Comparison of ENCODE assay signal across 4 cellular contexts in the genomic region with DNA sequence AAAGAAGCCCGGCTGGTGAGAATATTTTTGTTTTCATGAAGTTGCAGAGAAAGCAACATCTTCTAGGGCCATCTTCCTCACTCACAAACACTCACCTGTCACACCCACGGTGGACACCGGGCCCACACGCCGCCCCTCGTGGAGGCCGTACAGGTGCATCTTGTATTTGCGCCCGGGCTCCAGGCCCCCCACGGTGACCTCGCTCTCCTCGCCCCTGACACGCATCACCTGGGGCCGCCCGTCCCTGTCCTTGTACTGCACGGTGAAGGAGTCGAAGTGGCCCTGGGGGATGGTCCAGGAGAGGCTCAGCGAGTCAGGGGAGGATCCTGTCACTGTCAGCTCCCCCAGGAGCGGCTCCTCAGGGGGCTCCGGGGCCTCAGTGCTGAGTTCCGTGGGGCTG. TPM values are rescaled to one million over a fixed set of nuclear protein-coding genes. Genes with fewer than 3 reads are reported as not detected.
"Had no signal": no experiment of that assay in that cellular context is flagged by ENCODE, and none has a peak within 500 bp of the region (broad histone marks: within the 10 kb centered on the region; RNA-seq: fewer than 3 reads in every experiment).

No MANE protein-coding gene starts in this region.

RNA-seq across cellular contexts. Expression of gene CYP21A2, which starts 17.5 kb away (rescaled TPM):
- total RNA-seq: HT-29, HT1080, IMR-90 had no signal
- polyA plus RNA-seq: IgD-negative memory B cell had no signal

RNA-seq across cellular contexts. Expression of gene C4B, which starts 41.2 kb away (rescaled TPM):
- polyA plus RNA-seq: IgD-negative memory B cell had no signal

RNA-seq across cellular contexts. Expression of gene TNXB, which starts 53.4 kb away (rescaled TPM):
- total RNA-seq: HT-29, IMR-90 had no signal
